ENCODE assay signal across 2 cellular contexts in genomic region chr3:149393355-149394165, GRCh38.
TF ChIP-seq lines count a peak whose summit lies in the region.

No MANE protein-coding gene starts in this region.

TF ChIP-seq in GM23338, 12 proteins besides CTCF, POLR2A, EP300 and RAD21 (continued from another document):
- TF ChIP-seq ZNF462 (CRISPR knock-in tag; IDR thresholded peaks at IDR 0.05): no peak
- TF ChIP-seq REST (IDR thresholded peaks at IDR 0.05; ENCODE audit: unreplicated experiment): no peak
- no peak for TF ChIP-seq ETS1 (IDR thresholded peaks at IDR 0.05)
- no peak for TF ChIP-seq POLR2AphosphoS5 (IDR thresholded peaks at IDR 0.05; ENCODE audit: low read depth)

TF ChIP-seq in HepG2, 621 proteins besides CTCF, POLR2A, EP300 and RAD21 (continued from another document and continues in another):
- no peak for TF ChIP-seq ZBTB46 (CRISPR knock-in tag; IDR thresholded peaks at IDR 0.05; ENCODE audit: borderline replicate concordance)
- TF ChIP-seq CEBPB (IDR thresholded peaks at IDR 0.05; ENCODE audit: borderline replicate concordance, low read depth, low read length): peak; percentile 62; the same call in 1 of the 2 replicates
- TF ChIP-seq CREM (IDR thresholded peaks at IDR 0.05): 0 out of 2 replicates have a peak, but pooled peaks have one; percentile 15
- TF ChIP-seq CREM (CRISPR knock-in tag; IDR thresholded peaks at IDR 0.05): no peak
- 0 out of 2 replicates have a peak, but pooled peaks have one; percentile 44 for TF ChIP-seq ERF (CRISPR knock-in tag; IDR thresholded peaks at IDR 0.05)
- TF ChIP-seq MAX (IDR thresholded peaks at IDR 0.05): peak; percentile 47; the same call in 1 of the 2 replicates
- TF ChIP-seq IKZF5 (CRISPR knock-in tag; IDR thresholded peaks at IDR 0.05): peak; percentile 53; the same call in 1 of the 2 replicates
- TF ChIP-seq ZNF660 (CRISPR knock-in tag; IDR thresholded peaks at IDR 0.05; ENCODE audit: borderline replicate concordance, low read depth): no peak
- no peak for TF ChIP-seq ASH2L (IDR thresholded peaks at IDR 0.05; ENCODE audit: insufficient read length, low read depth, low read length)
- peak; percentile 51; the same call in 1 of the 2 replicates for TF ChIP-seq NR2F2 (IDR thresholded peaks at IDR 0.05; ENCODE audit: borderline replicate concordance, low read depth)
- 0 out of 2 replicates have a peak, but pooled peaks have one; percentile 29 for TF ChIP-seq KDM2A (CRISPR knock-in tag; IDR thresholded peaks at IDR 0.05; ENCODE audit: borderline replicate concordance, low read depth)
- 0 out of 2 replicates have a peak, but pooled peaks have one; percentile 41 for TF ChIP-seq KDM4B (CRISPR knock-in tag; IDR thresholded peaks at IDR 0.05)
- no peak for TF ChIP-seq SYNCRIP (IDR thresholded peaks at IDR 0.05; ENCODE audit: insufficient read depth, low read depth, low read length)
- TF ChIP-seq MYNN (CRISPR knock-in tag; IDR thresholded peaks at IDR 0.05; ENCODE audit: low read depth): no peak
- TF ChIP-seq ATF6 (CRISPR knock-in tag; conservative IDR thresholded peaks at IDR 0.05): no peak
- no peak for TF ChIP-seq ZNF552 (CRISPR knock-in tag; IDR thresholded peaks at IDR 0.05; ENCODE audit: borderline replicate concordance)
- peak; percentile 48; the same call in 1 of the 2 replicates for TF ChIP-seq ZGPAT (CRISPR knock-in tag; IDR thresholded peaks at IDR 0.05)
- no peak; the same call in 1 of the 2 replicates for TF ChIP-seq ZNF256 (CRISPR knock-in tag; conservative IDR thresholded peaks at IDR 0.05)
- TF ChIP-seq BCL6 (CRISPR knock-in tag; IDR thresholded peaks at IDR 0.05): 0 out of 2 replicates have a peak, but pooled peaks have one; percentile 39
- TF ChIP-seq ZSCAN12 (CRISPR knock-in tag; IDR thresholded peaks at IDR 0.05): 0 out of 2 replicates have a peak, but pooled peaks have one; percentile 41
- peak; percentile 38; the same call in 1 of the 2 replicates for TF ChIP-seq RCOR2 (CRISPR knock-in tag; IDR thresholded peaks at IDR 0.05)
- peak; percentile 80 for TF ChIP-seq CEBPG (CRISPR knock-in tag; IDR thresholded peaks at IDR 0.05)
- 0 out of 2 replicates have a peak, but pooled peaks have one; percentile 19 for TF ChIP-seq HDAC2 (CRISPR knock-in tag; IDR thresholded peaks at IDR 0.05)
- TF ChIP-seq IKZF4 (CRISPR knock-in tag; IDR thresholded peaks at IDR 0.05; ENCODE audit: borderline replicate concordance, low read depth, not compliant biosample characterization): no peak
- no peak for TF ChIP-seq FOXA1 (IDR thresholded peaks at IDR 0.05)
- peak; percentile 38 for TF ChIP-seq FOXA1 (CRISPR knock-in tag; IDR thresholded peaks at IDR 0.05)
- no peak for TF ChIP-seq ZNF263 (CRISPR knock-in tag; IDR thresholded peaks at IDR 0.05)
- TF ChIP-seq TEAD3 (CRISPR knock-in tag; optimal IDR thresholded peaks at IDR 0.05; ENCODE audit: borderline replicate concordance): peak; percentile 93
- peak; percentile 37; the same call in 1 of the 2 replicates for TF ChIP-seq FOXJ3 (CRISPR knock-in tag; IDR thresholded peaks at IDR 0.05; ENCODE audit: borderline replicate concordance)
- no peak for TF ChIP-seq ZSCAN9 (CRISPR knock-in tag; IDR thresholded peaks at IDR 0.05; ENCODE audit: borderline replicate concordance)
- no peak for TF ChIP-seq SOX6 (IDR thresholded peaks at IDR 0.05)
- TF ChIP-seq SOX6 (CRISPR knock-in tag; IDR thresholded peaks at IDR 0.05): peak; percentile 22; the same call in 1 of the 2 replicates
- TF ChIP-seq HMGXB4 (CRISPR knock-in tag; IDR thresholded peaks at IDR 0.05; ENCODE audit: borderline replicate concordance in 1 of 2, low read depth in 1 of 2): peak; percentile 56 to 60; a peak in 1 of 4 replicates
- no peak for TF ChIP-seq THAP9 (CRISPR knock-in tag; IDR thresholded peaks at IDR 0.05; ENCODE audit: borderline replicate concordance)
- TF ChIP-seq HOXA7 (CRISPR knock-in tag; IDR thresholded peaks at IDR 0.05): no peak
- peak; percentile 89 for TF ChIP-seq STAG1 (CRISPR knock-in tag; IDR thresholded peaks at IDR 0.05)
- TF ChIP-seq SALL2 (CRISPR knock-in tag; IDR thresholded peaks at IDR 0.05): no peak
- no peak for TF ChIP-seq ZNF451 (CRISPR knock-in tag; IDR thresholded peaks at IDR 0.05)
- no peak for TF ChIP-seq MNT (IDR thresholded peaks at IDR 0.05)
- TF ChIP-seq RELA (CRISPR knock-in tag; IDR thresholded peaks at IDR 0.05): no peak
- TF ChIP-seq IRX3 (CRISPR knock-in tag; IDR thresholded peaks at IDR 0.05; ENCODE audit: borderline replicate concordance, low read depth): no peak
- TF ChIP-seq HOMEZ (CRISPR knock-in tag; IDR thresholded peaks at IDR 0.05; ENCODE audit: low read depth): peak; percentile 49; the same call in 1 of the 2 replicates
- TF ChIP-seq SOX5 (CRISPR knock-in tag; IDR thresholded peaks at IDR 0.05; ENCODE audit: borderline replicate concordance): peak; percentile 53; the same call in 1 of the 2 replicates
- TF ChIP-seq ZNF20 (CRISPR knock-in tag; IDR thresholded peaks at IDR 0.05): no peak
- peak; percentile 46; the same call in 1 of the 2 replicates for TF ChIP-seq CHD4 (IDR thresholded peaks at IDR 0.05; ENCODE audit: borderline replicate concordance, low read length)
